Comparison of ENCODE assay signal across 21 cellular contexts in genomic region chr18:36706313-36706881, GRCh38.
A peak's percentile ranks its signal among the peaks of the same experiment; 100 is the strongest.
DNase-seq lines count a peak whose midpoint lies in the region; ATAC-seq and TF ChIP-seq lines count a peak whose summit lies in the region.
"Had no signal": no experiment of that assay in that cellular context is flagged by ENCODE, and none has a peak within 500 bp of the region (broad histone marks: within the 10 kb centered on the region; RNA-seq: fewer than 3 reads in every experiment).

No MANE protein-coding gene starts in this region.

- POLR2A ChIA-PET in PC-3 (lab: Charles Lee; ENCODE audit: unreplicated experiment), result no interaction called here

- CTCF ChIA-PET in PC-3 (lab: Charles Lee), result no interaction called here

- H2AFZ ChIP-seq in PC-3 (ENCODE audit: low read length), result no peak overlapping the region
- H2AFZ ChIP-seq: PC-9 had no signal

- no peak overlapping the region for H3K4me2 ChIP-seq in PC-3 (ENCODE audit: low read length)
- H3K4me2 ChIP-seq: BLaER1, PC-9 had no signal

- H3K9me3 ChIP-seq in PC-3 (ENCODE audit: low read length), result no peaks in the 10 kb centered on the region
- no peaks in the 10 kb centered on the region for H3K9me3 ChIP-seq in sigmoid colon
- H3K9me3 ChIP-seq: BLaER1, SJCRH30 had no signal

- H4K20me1 ChIP-seq in PC-3 (ENCODE audit: low read length), result no peaks in the 10 kb centered on the region
- H4K20me1 ChIP-seq: BLaER1 had no signal

- H3K4me1 ChIP-seq in PC-3 (ENCODE audit: insufficient read depth, low read length) (peaks cover 5% of the 10 kb centered on the region; the same call in 1 of the 2 replicates), sigmoid colon (peaks cover 0 to 35% (median 32%) of the 10 kb centered on the region in 4 donors)
- H3K4me1 ChIP-seq: BLaER1, SJCRH30 had no signal

- H3K79me2 ChIP-seq in PC-3 (ENCODE audit: low read length), result no peaks in the 10 kb centered on the region

- no peaks in the 10 kb centered on the region for H3K9me2 ChIP-seq in PC-3 (replicated peaks; ENCODE audit: low read length)

- no TSS peak for BruUV-seq in PC-3 (replicated peaks; lab: Mats Ljungman, UMichigan)

- intact Hi-C loops in PC-3 (cut with micrococcal nuclease) (no loop called here), sigmoid colon (cut with DNase I) (no loop called here)

- TF ChIP-seq CTCF in PC-3 (conservative IDR thresholded peaks at IDR 0.05; ENCODE audit: low read depth, low read length), result no peak
- no peak for TF ChIP-seq CTCF in sigmoid colon (IDR thresholded peaks at IDR 0.05)

- no peak overlapping the region for H3K4me3 ChIP-seq in PC-3 (ENCODE audit: low read length)
- no peak overlapping the region for H3K4me3 ChIP-seq in sigmoid colon
- H3K4me3 ChIP-seq: BLaER1, GM12878, PC-9, SJCRH30 had no signal

- ATAC-seq in PC-3 (peak; percentile 37; the same call in 1 of the 2 replicates), GM21367 (IDR thresholded peaks at IDR 0.05; ENCODE audit: unreplicated experiment) (no peak)
- ATAC-seq: GM12878, T-helper 17 cell had no signal

- WGBS in sigmoid colon, 2 donors, result 95 to 96% methylated on average over 6 of the region's 6 CpGs

- no peak overlapping the region for H3K9ac ChIP-seq in PC-3 (ENCODE audit: low read length)
- H3K9ac ChIP-seq: BLaER1 had no signal

- H3K27ac ChIP-seq in PC-3 (ENCODE audit: low read length) (no peak overlapping the region), sigmoid colon (peak overlapping the region; percentile 10 to 60 (median 50))
- H3K27ac ChIP-seq: BLaER1, PC-9, SJCRH30 had no signal

- TF ChIP-seq EP300 in sigmoid colon (IDR thresholded peaks at IDR 0.05), result no peak

- DNase-seq in NCI-H2171 treated with DMSO at 0.1 percent for 48 hours (lab: John Stamatoyannopoulos, UW) (peak; percentile 6), NCI-H2171 (lab: John Stamatoyannopoulos, UW) (no peak), PC-3 (peak; percentile 2), fibroblast of gingiva (ENCODE audit: low read depth) (peak; percentile 15), sigmoid colon (no peak), NOMO-1 (lab: John Stamatoyannopoulos, UW; ENCODE audit: unreplicated experiment in 2 of 2) (no peak)
- DNase-seq in effector CD4-positive, alpha-beta T cell, result no peak
- DNase-seq: 8988T; activated CD8-positive, alpha-beta memory T cell treated with anti-CD3 and anti-CD28 coated beads, Interleukin-2, amount 50 U/mL, for 4 hours; dermis blood vessel endothelial cell; GF-D8; kidney; NCI-H1417 treated with DMSO at 0.1 percent for 48 hours; nucleus accumbens; PC-9; SJCRH30; stimulated activated CD4-positive, alpha-beta T cell treated with anti-CD3 and anti-CD28 coated beads, Interleukin-15, amount 100 ng/mL, for 24 hours; T-helper 17 cell had no signal

- no peak for TF ChIP-seq POLR2A in sigmoid colon (IDR thresholded peaks at IDR 0.05)

- no peaks in the 10 kb centered on the region for H3F3A ChIP-seq in PC-3 (ENCODE audit: low read length, unreplicated experiment)

- H3K36me3 ChIP-seq in PC-3 (ENCODE audit: low read depth, low read length), result no peaks in the 10 kb centered on the region
- peaks cover 0 to 4% (median 0%) of the 10 kb centered on the region in 4 donors for H3K36me3 ChIP-seq in sigmoid colon
- H3K36me3 ChIP-seq: BLaER1, SJCRH30 had no signal

- H3K27me3 ChIP-seq in PC-3 (ENCODE audit: low read length), result no peaks in the 10 kb centered on the region
- no peaks in the 10 kb centered on the region for H3K27me3 ChIP-seq in sigmoid colon
- H3K27me3 ChIP-seq: BLaER1, SJCRH30 had no signal

Comparison
In these comparisons a context has a peak if more than half of its experiments do, and no peak if none do; other contexts are left out.
1. DNase-seq: peak in NCI-H2171 treated with DMSO at 0.1 percent for 48 hours (single experiment), PC-3 (single experiment) and fibroblast of gingiva (single experiment); none in NCI-H2171 (single experiment), sigmoid colon (single experiment), effector CD4-positive, alpha-beta T cell (single experiment) and NOMO-1 (0 of 2).